12 cellular contexts compared by ENCODE assay signal in the genomic region with DNA sequence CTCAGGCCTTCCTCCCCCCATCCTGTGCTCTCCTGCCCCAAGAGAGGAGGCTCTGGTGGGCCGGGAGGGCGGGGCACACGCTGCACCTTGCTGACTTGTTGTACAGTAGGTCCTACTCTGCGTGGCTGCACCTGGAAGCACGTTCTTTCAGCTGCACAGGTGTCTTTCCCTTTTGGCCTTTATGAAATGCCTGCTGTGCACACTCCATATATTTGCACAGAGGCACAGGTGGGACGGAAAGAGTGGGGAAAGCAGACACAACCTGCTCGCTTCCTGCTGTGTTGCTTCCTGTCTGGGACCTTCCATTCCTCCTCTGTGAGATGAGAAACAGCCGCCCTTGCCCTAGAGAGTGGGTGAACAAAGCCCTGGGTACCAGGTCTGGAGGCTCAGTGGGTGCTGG. TPM values are rescaled to one million over a fixed set of nuclear protein-coding genes. Genes with fewer than 3 reads are reported as not detected.
DNase-seq lines count a peak whose midpoint lies in the region; ATAC-seq and TF ChIP-seq lines count a peak whose summit lies in the region.
"Had no signal": no experiment of that assay in that cellular context is flagged by ENCODE, and none has a peak within 500 bp of the region (broad histone marks: within the 10 kb centered on the region; RNA-seq: fewer than 3 reads in every experiment).

No MANE protein-coding gene starts in this region.

- H3K9me3 ChIP-seq in CD4-positive, CD25-positive, alpha-beta regulatory T cell (ENCODE audit: control insufficient read depth in 2 of 2, low read length in 2 of 2) = no peaks in the 10 kb centered on the region
- H3K9me3 ChIP-seq in DOHH2 (ENCODE audit: control insufficient read depth, insufficient read depth, low read length) = no peaks in the 10 kb centered on the region

- peak overlapping the region; percentile 58 for H3K27ac ChIP-seq in CD4-positive, CD25-positive, alpha-beta regulatory T cell (ENCODE audit: insufficient read depth, low read length, poor library complexity, severe bottlenecking)
- no peak overlapping the region for H3K27ac ChIP-seq in DOHH2 (ENCODE audit: low read depth, low read length)

- no peaks in the 10 kb centered on the region for H3K27me3 Mint-ChIP-seq in CD4-positive, CD25-positive, alpha-beta regulatory T cell
- H3K27me3 Mint-ChIP-seq: progenitor cell of endocrine pancreas; stimulated activated memory B cell treated with anti-CD40 and anti-IgM and Interleukin-4, amounts not matched to agents 10 μg/mL and 1 μg/mL and 100 μg/mL, for 72 hours had no signal

- no peaks in the 10 kb centered on the region for H3K36me3 Mint-ChIP-seq in CD4-positive, CD25-positive, alpha-beta regulatory T cell
- peaks cover 13 to 22% of the 10 kb centered on the region in 2 donors for H3K36me3 Mint-ChIP-seq in activated naive CD4-positive, alpha-beta T cell treated with anti-CD3 and anti-CD28 coated beads, Interleukin-2, amount 50 U/mL, for 72 hours

- H3K4me3 ChIP-seq in CD4-positive, CD25-positive, alpha-beta regulatory T cell (ENCODE audit: low read depth, low read length) = peak overlapping the region; percentile 51
- no peak overlapping the region for H3K4me3 ChIP-seq in DOHH2 (ENCODE audit: low read length)
- H3K4me3 ChIP-seq: GM23338 had no signal

- H3K9me3 Mint-ChIP-seq in CD4-positive, CD25-positive, alpha-beta regulatory T cell = no peaks in the 10 kb centered on the region
- H3K9me3 Mint-ChIP-seq in activated naive CD4-positive, alpha-beta T cell treated with anti-CD3 and anti-CD28 coated beads, Interleukin-2, amount 50 U/mL, for 72 hours = no peaks in the 10 kb centered on the region
- H3K9me3 Mint-ChIP-seq: GM23338; stimulated activated memory B cell treated with anti-CD40 and anti-IgM and Interleukin-4, amounts not matched to agents 10 μg/mL and 1 μg/mL and 100 μg/mL, for 72 hours had no signal

- no peaks in the 10 kb centered on the region for H3K27me3 ChIP-seq in CD4-positive, CD25-positive, alpha-beta regulatory T cell (ENCODE audit: control insufficient read depth, insufficient read depth, low read length)
- no peaks in the 10 kb centered on the region for H3K27me3 ChIP-seq in DOHH2 (ENCODE audit: control insufficient read depth, low read length)

- H3K4me2 ChIP-seq in DOHH2 (ENCODE audit: low read length) = peak overlapping the region; percentile 28
- H3K4me2 ChIP-seq: GM23338 had no signal

- no peak for ATAC-seq in CD4-positive, CD25-positive, alpha-beta regulatory T cell (ENCODE audit: low read depth in 2 of 2)
- no peak for ATAC-seq in activated naive CD4-positive, alpha-beta T cell treated with anti-CD3 and anti-CD28 coated beads, Interleukin-2, amount 50 U/mL, for 72 hours
- ATAC-seq in GM21723 (IDR thresholded peaks at IDR 0.05; ENCODE audit: unreplicated experiment) (no peak), HG02588 (IDR thresholded peaks at IDR 0.05; ENCODE audit: unreplicated experiment) (no peak), GM18861 (IDR thresholded peaks at IDR 0.05; ENCODE audit: unreplicated experiment) (no peak)
- ATAC-seq: GM23338; stimulated activated memory B cell treated with anti-CD40 and anti-IgM and Interleukin-4, amounts not matched to agents 10 μg/mL and 1 μg/mL and 100 μg/mL, for 72 hours had no signal

- no peaks in the 10 kb centered on the region for H3K9me2 ChIP-seq in DOHH2 (replicated peaks; ENCODE audit: control insufficient read depth, low read length)

- no peak for TF ChIP-seq CTCF in DOHH2 (IDR thresholded peaks at IDR 0.05; ENCODE audit: low read depth, low read length, poor library complexity, severe bottlenecking)

- peak in 1 of 3 donors; percentile 48 for DNase-seq in CD4-positive, CD25-positive, alpha-beta regulatory T cell
- DNase-seq in NCI-H2171 treated with DMSO at 0.1 percent for 48 hours (lab: John Stamatoyannopoulos, UW) (peak; percentile 88), islet precursor cell (no peak)
- DNase-seq in activated naive CD4-positive, alpha-beta T cell treated with anti-CD3 and anti-CD28 coated beads, Interleukin-2, amount 50 U/mL, for 72 hours (ENCODE audit: low spot score in 2 of 2) = no peak
- DNase-seq: stimulated activated CD4-positive, alpha-beta T cell treated with anti-CD3 and anti-CD28 coated beads, Interleukin-1b, Interleukin-23, amount 100 ng/mL, for 48 hours had no signal

- no peaks in the 10 kb centered on the region for H4K20me1 ChIP-seq in DOHH2 (ENCODE audit: control insufficient read depth, insufficient read depth, low read depth, low read length)

- H3K27ac Mint-ChIP-seq in CD4-positive, CD25-positive, alpha-beta regulatory T cell = peak overlapping the region; percentile 52 to 90 (median 88)
- peak overlapping the region; percentile 22 to 96 for H3K27ac Mint-ChIP-seq in activated naive CD4-positive, alpha-beta T cell treated with anti-CD3 and anti-CD28 coated beads, Interleukin-2, amount 50 U/mL, for 72 hours
- H3K27ac Mint-ChIP-seq: GM23338 had no signal

- peaks cover 3% of the 10 kb centered on the region; the same call in 1 of the 2 replicates for H3F3A ChIP-seq in DOHH2 (ENCODE audit: control insufficient read depth, insufficient read depth)

- peak overlapping the region; percentile 48 to 99 (median 74) for H3K4me3 Mint-ChIP-seq in CD4-positive, CD25-positive, alpha-beta regulatory T cell
- H3K4me3 Mint-ChIP-seq: GM23338; stimulated activated memory B cell treated with anti-CD40 and anti-IgM and Interleukin-4, amounts not matched to agents 10 μg/mL and 1 μg/mL and 100 μg/mL, for 72 hours had no signal

- H3K4me1 ChIP-seq in CD4-positive, CD25-positive, alpha-beta regulatory T cell (ENCODE audit: control insufficient read depth, insufficient read depth, low read length, poor library complexity, severe bottlenecking) = peaks cover 63% of the 10 kb centered on the region
- peaks cover 29% of the 10 kb centered on the region for H3K4me1 ChIP-seq in DOHH2 (ENCODE audit: control insufficient read depth, low read length)

- peaks cover 24% of the 10 kb centered on the region for H3K79me2 ChIP-seq in DOHH2 (ENCODE audit: control insufficient read depth, low read length)

- peaks cover 22 to 79% (median 47%) of the 10 kb centered on the region in 4 donors for H3K4me1 Mint-ChIP-seq in CD4-positive, CD25-positive, alpha-beta regulatory T cell

- H3K36me3 ChIP-seq in CD4-positive, CD25-positive, alpha-beta regulatory T cell (ENCODE audit: control insufficient read depth, insufficient read depth, low read length) = peaks cover 6% of the 10 kb centered on the region
- H3K36me3 ChIP-seq in DOHH2 (ENCODE audit: control insufficient read depth, low read length) = peaks cover 4% of the 10 kb centered on the region; the same call in 1 of the 2 replicates

RNA-seq across cellular contexts. Expression of a gene that starts 4.8 kb away (rescaled TPM):
- 116 TPM for total RNA-seq in CD4-positive, CD25-positive, alpha-beta regulatory T cell
- polyA plus RNA-seq in CD4-positive, CD25-positive, alpha-beta regulatory T cell = 10 to 100 TPM; 37.1 to 54.7 (median 46.9) TPM
- 10 to 100 TPM; 50.7 to 58.5 TPM for total RNA-seq in activated naive CD4-positive, alpha-beta T cell treated with anti-CD3 and anti-CD28 coated beads, Interleukin-2, amount 50 U/mL, for 72 hours

RNA-seq across cellular contexts. Expression of a gene that starts 4.9 kb away (rescaled TPM):
- total RNA-seq in CD4-positive, CD25-positive, alpha-beta regulatory T cell = 91.6 TPM
- 100 to 1,000 TPM; 155 to 196 (median 170) TPM for polyA plus RNA-seq in CD4-positive, CD25-positive, alpha-beta regulatory T cell
- 10 to 100 TPM; 43.9 to 58.4 TPM for total RNA-seq in activated naive CD4-positive, alpha-beta T cell treated with anti-CD3 and anti-CD28 coated beads, Interleukin-2, amount 50 U/mL, for 72 hours

RNA-seq across cellular contexts. Expression of a gene that starts 16.1 kb away (rescaled TPM):
- 19.3 TPM for total RNA-seq in CD4-positive, CD25-positive, alpha-beta regulatory T cell
- polyA plus RNA-seq in CD4-positive, CD25-positive, alpha-beta regulatory T cell = 10 to 100 TPM; 63.6 to 72.7 (median 69.6) TPM
- 10 to 100 TPM; 33.4 to 48.6 TPM for total RNA-seq in activated naive CD4-positive, alpha-beta T cell treated with anti-CD3 and anti-CD28 coated beads, Interleukin-2, amount 50 U/mL, for 72 hours

RNA-seq across cellular contexts. Expression of a gene that starts 37.0 kb away (rescaled TPM):
- 25.5 TPM for total RNA-seq in CD4-positive, CD25-positive, alpha-beta regulatory T cell
- polyA plus RNA-seq in CD4-positive, CD25-positive, alpha-beta regulatory T cell = 10 to 100 TPM; 11.6 to 27.2 (median 14.5) TPM
- 10 to 100 TPM; 17.2 to 29.7 TPM for total RNA-seq in activated naive CD4-positive, alpha-beta T cell treated with anti-CD3 and anti-CD28 coated beads, Interleukin-2, amount 50 U/mL, for 72 hours
